ENCODE assay signal across 9 cellular contexts in genomic region chr3:167876603-167877325, GRCh38.
DNase-seq lines count a peak whose midpoint lies in the region; ATAC-seq and TF ChIP-seq lines count a peak whose summit lies in the region.
"Had no signal": no experiment of that assay in that cellular context is flagged by ENCODE, and none has a peak within 500 bp of the region (broad histone marks: within the 10 kb centered on the region; RNA-seq: fewer than 3 reads in every experiment).

No MANE protein-coding gene starts in this region.

- H3K27me3 ChIP-seq in psoas muscle (ENCODE audit: insufficient read depth in 3 of 3, low read length in 2 of 3) (no peaks in the 10 kb centered on the region), MM.1S (replicated peaks; ENCODE audit: insufficient read depth, low read length) (no peaks in the 10 kb centered on the region)

- H4K20me1 ChIP-seq in MM.1S (ENCODE audit: insufficient read depth, low read length) = no peaks in the 10 kb centered on the region

- no peak overlapping the region for H3K9ac ChIP-seq in MM.1S (ENCODE audit: low read length)

- CTCF ChIA-PET in RWPE1 (lab: Yijun Ruan, JAX) = interaction anchor here (0.6 kb wide), 1 partner anchor 958 kb away, joined by 3 read pairs; no protein-coding TSS in a partner anchor

- no peak overlapping the region for H3K4me2 ChIP-seq in MM.1S (ENCODE audit: low read depth, low read length)

- H3K79me2 ChIP-seq in MM.1S (ENCODE audit: low read length) = no peaks in the 10 kb centered on the region

- POLR2A ChIA-PET in RWPE1 (lab: Yijun Ruan, JAX; ENCODE audit: low non-redundant PET) = no interaction called here

- H3K36me3 ChIP-seq in psoas muscle (ENCODE audit: insufficient read depth in 1 of 2, low read depth in 1 of 2) (no peaks in the 10 kb centered on the region), MM.1S (replicated peaks; ENCODE audit: insufficient read depth, low read length) (no peaks in the 10 kb centered on the region)

- intact Hi-C loops in psoas muscle (cut with DNase I) = no loop called here

- ATAC-seq in psoas muscle = peak; percentile 37 to 69 (median 60)

- H3K27ac ChIP-seq in RWPE1 (no peak overlapping the region), psoas muscle (peak overlapping the region; percentile 14), MM.1S (ENCODE audit: low read length) (no peak overlapping the region)

- no peak overlapping the region for H2AFZ ChIP-seq in MM.1S (ENCODE audit: low read length)

- TF ChIP-seq CTCF in RWPE1 (conservative IDR thresholded peaks at IDR 0.05; ENCODE audit: low read depth) (no peak), fibroblast of mammary gland (conservative IDR thresholded peaks at IDR 0.05; ENCODE audit: control insufficient read depth, insufficient read depth, low read depth, low read length) (no peak), psoas muscle (IDR thresholded peaks at IDR 0.05) (no peak), MM.1S (IDR thresholded peaks at IDR 0.05; ENCODE audit: low read length) (no peak)

- H3K4me1 ChIP-seq in psoas muscle (peaks cover 11% of the 10 kb centered on the region), MM.1S (ENCODE audit: low read length) (no peaks in the 10 kb centered on the region)

- H3K9me2 ChIP-seq in MM.1S (replicated peaks; ENCODE audit: insufficient read depth, low read length) = no peaks in the 10 kb centered on the region

- DNase-seq in GM04503 (ENCODE audit: low read depth) (peak; percentile 38), RWPE1 (ENCODE audit: low spot score) (peak; percentile 27), fibroblast of mammary gland (ENCODE audit: low read depth) (peak; percentile 93), psoas muscle (no peak), MM.1S (no peak), NCI-H526 (lab: John Stamatoyannopoulos, UW) (no peak), GDM1 (lab: John Stamatoyannopoulos, UW) (no peak)
- DNase-seq in activated T-cell treated with anti-CD3 and anti-CD28 coated beads, Interleukin-2, amount 50 U/mL, for 1 hour = no peak
- DNase-seq: activated B cell treated with CpG ODN at 0.5 μM for 24 hours had no signal

- no peaks in the 10 kb centered on the region for H3K9me3 ChIP-seq in psoas muscle
- H3K9me3 ChIP-seq in MM.1S (replicated peaks; ENCODE audit: insufficient read depth, low read length) = no peaks in the 10 kb centered on the region

- WGBS in psoas muscle, 3 donors = 26 to 31% (median 29%) methylated on average over 4 of the region's 4 CpGs

- no peaks in the 10 kb centered on the region for H3F3A ChIP-seq in MM.1S (ENCODE audit: insufficient read depth, low read length)

- H3K4me3 ChIP-seq in fibroblast of mammary gland (ENCODE audit: control insufficient read depth, low read depth, low read length) = no peak overlapping the region
- no peak overlapping the region for H3K4me3 ChIP-seq in psoas muscle
- H3K4me3 ChIP-seq in MM.1S (ENCODE audit: low read length) = no peak overlapping the region

Comparison
In these comparisons a context has a peak if more than half of its experiments do, and no peak if none do; other contexts are left out.
1. DNase-seq: peak in GM04503 (single experiment), RWPE1 (single experiment) and fibroblast of mammary gland (single experiment); none in psoas muscle (0 of 2), MM.1S (single experiment), NCI-H526 (0 of 2), activated T-cell treated with anti-CD3 and anti-CD28 coated beads, Interleukin-2, amount 50 U/mL, for 1 hour (single experiment) and GDM1 (single experiment).